10 cellular contexts compared by ENCODE assay signal in genomic region chr11:19938866-19939265, GRCh38.
DNase-seq lines count a peak whose midpoint lies in the region; ATAC-seq and TF ChIP-seq lines count a peak whose summit lies in the region.
"Had no signal": no experiment of that assay in that cellular context is flagged by ENCODE, and none has a peak within 500 bp of the region (broad histone marks: within the 10 kb centered on the region; RNA-seq: fewer than 3 reads in every experiment).

No MANE protein-coding gene starts in this region.

- no peak overlapping the region for H4K91ac ChIP-seq in mesenchymal stem cell (ENCODE audit: low read length)

- H3K4me2 ChIP-seq in DOHH2 (ENCODE audit: low read length), result peak overlapping the region; percentile 25
- H3K4me2 ChIP-seq in mesenchymal stem cell (ENCODE audit: low read length, poor library complexity, severe bottlenecking), result no peak overlapping the region

- no peaks in the 10 kb centered on the region for H4K20me1 ChIP-seq in DOHH2 (ENCODE audit: control insufficient read depth, insufficient read depth, low read depth, low read length)

- no peaks in the 10 kb centered on the region for H3K9me3 ChIP-seq in DOHH2 (ENCODE audit: control insufficient read depth, insufficient read depth, low read length)
- no peaks in the 10 kb centered on the region for H3K9me3 ChIP-seq in mesenchymal stem cell (ENCODE audit: control insufficient read depth, low read length)

- H2BK120ac ChIP-seq in mesenchymal stem cell (ENCODE audit: low read depth, low read length), result no peak overlapping the region

- H3K4me3 ChIP-seq in DOHH2 (ENCODE audit: low read length) (no peak overlapping the region), epithelial cell of esophagus (ENCODE audit: low read length) (no peak overlapping the region), mesenchymal stem cell (ENCODE audit: insufficient read depth in 1 of 2, low read depth in 1 of 2, low read length in 2 of 2) (no peak overlapping the region)
- H3K4me3 ChIP-seq: coronary artery had no signal

- no peak overlapping the region for H2BK15ac ChIP-seq in mesenchymal stem cell (ENCODE audit: low read depth, poor library complexity, severe bottlenecking)

- H3K36me3 ChIP-seq in DOHH2 (ENCODE audit: control insufficient read depth, low read length) (no peaks in the 10 kb centered on the region), mesenchymal stem cell (ENCODE audit: control insufficient read depth in 1 of 2, insufficient read depth in 2 of 2, low read depth in 1 of 2, low read length in 2 of 2) (peaks cover 15 to 86% of the 10 kb centered on the region in 2 experiments)

- no peaks in the 10 kb centered on the region for H3K79me2 ChIP-seq in DOHH2 (ENCODE audit: control insufficient read depth, low read length)

- peaks cover 5% of the 10 kb centered on the region for H3K79me1 ChIP-seq in mesenchymal stem cell (replicated peaks; ENCODE audit: low read length, poor library complexity, severe bottlenecking)

- H3K14ac ChIP-seq in mesenchymal stem cell (ENCODE audit: low read length in 2 of 2), result no peak overlapping the region

- no peak overlapping the region for H4K8ac ChIP-seq in mesenchymal stem cell (ENCODE audit: low read length)

- TF ChIP-seq POLR2A in erythroblast (IDR thresholded peaks at IDR 0.05; ENCODE audit: low read length), result no peak

- no peak overlapping the region for H2AK5ac ChIP-seq in mesenchymal stem cell (ENCODE audit: low read length, severe bottlenecking)

- H2AFZ ChIP-seq in mesenchymal stem cell (ENCODE audit: low read depth, low read length), result no peak overlapping the region

- WGBS in mesenchymal stem cell, result 90% methylated on average over 4 of the region's 4 CpGs

- ATAC-seq in GM19324 (IDR thresholded peaks at IDR 0.05; ENCODE audit: low FRiP score, unreplicated experiment) (peak; percentile 45), GM21360 (IDR thresholded peaks at IDR 0.05; ENCODE audit: unreplicated experiment) (no peak)

- DNase-seq in NCI-H1048 (lab: John Stamatoyannopoulos, UW), result peak; percentile 61
- DNase-seq in epithelial cell of esophagus (ENCODE audit: low read depth), result peak; percentile 66
- DNase-seq in mesenchymal stem cell, result no peak
- no peak for DNase-seq in erythroblast (lab: John Stamatoyannopoulos, UW)
- no peak for DNase-seq in NCI-H1436 (lab: John Stamatoyannopoulos, UW)

- H3K23ac ChIP-seq in mesenchymal stem cell (ENCODE audit: low read length in 2 of 2), result no peak overlapping the region

- no peaks in the 10 kb centered on the region for H3F3A ChIP-seq in DOHH2 (ENCODE audit: control insufficient read depth, insufficient read depth)

- no peak overlapping the region for H3K27ac ChIP-seq in DOHH2 (ENCODE audit: low read depth, low read length)
- H3K27ac ChIP-seq in mesenchymal stem cell (ENCODE audit: low read length, poor library complexity, severe bottlenecking), result no peak overlapping the region
- H3K27ac ChIP-seq: C4-2B had no signal

- no peak for TF ChIP-seq CTCF in DOHH2 (IDR thresholded peaks at IDR 0.05; ENCODE audit: low read depth, low read length, poor library complexity, severe bottlenecking)
- no peak for TF ChIP-seq CTCF in epithelial cell of esophagus (IDR thresholded peaks at IDR 0.05; ENCODE audit: insufficient read depth, low read depth, low read length, missing control alignments)

- H3K4me1 ChIP-seq in DOHH2 (ENCODE audit: control insufficient read depth, low read length) (peaks cover 15% of the 10 kb centered on the region), mesenchymal stem cell (ENCODE audit: control insufficient read depth, insufficient read depth, low read depth, low read length) (peaks cover 5% of the 10 kb centered on the region)

- no peak overlapping the region for H2BK12ac ChIP-seq in mesenchymal stem cell (ENCODE audit: low read length in 2 of 2)

- no peak overlapping the region for H2BK5ac ChIP-seq in mesenchymal stem cell (ENCODE audit: low read depth, low read length, poor library complexity, severe bottlenecking)

- no peak overlapping the region for H3K4ac ChIP-seq in mesenchymal stem cell (ENCODE audit: low read depth in 1 of 2, low read length in 2 of 2)

- no peak overlapping the region for H3K18ac ChIP-seq in mesenchymal stem cell (ENCODE audit: low read depth in 1 of 2, low read length in 2 of 2)

- H3K9ac ChIP-seq in mesenchymal stem cell (ENCODE audit: low read length), result no peak overlapping the region

- H3K27me3 ChIP-seq in DOHH2 (ENCODE audit: control insufficient read depth, low read length) (no peaks in the 10 kb centered on the region), mesenchymal stem cell (ENCODE audit: control insufficient read depth in 1 of 2, insufficient read depth in 1 of 2, low read length in 2 of 2) (no peaks in the 10 kb centered on the region)

- no peaks in the 10 kb centered on the region for H3K9me2 ChIP-seq in DOHH2 (replicated peaks; ENCODE audit: control insufficient read depth, low read length)

Comparison
In these comparisons a context has a peak if more than half of its experiments do, and no peak if none do; other contexts are left out.
1. DNase-seq: peak in NCI-H1048 (single experiment) and epithelial cell of esophagus (single experiment); none in mesenchymal stem cell (single experiment), erythroblast (0 of 2) and NCI-H1436 (single experiment).